In the genomic region with DNA sequence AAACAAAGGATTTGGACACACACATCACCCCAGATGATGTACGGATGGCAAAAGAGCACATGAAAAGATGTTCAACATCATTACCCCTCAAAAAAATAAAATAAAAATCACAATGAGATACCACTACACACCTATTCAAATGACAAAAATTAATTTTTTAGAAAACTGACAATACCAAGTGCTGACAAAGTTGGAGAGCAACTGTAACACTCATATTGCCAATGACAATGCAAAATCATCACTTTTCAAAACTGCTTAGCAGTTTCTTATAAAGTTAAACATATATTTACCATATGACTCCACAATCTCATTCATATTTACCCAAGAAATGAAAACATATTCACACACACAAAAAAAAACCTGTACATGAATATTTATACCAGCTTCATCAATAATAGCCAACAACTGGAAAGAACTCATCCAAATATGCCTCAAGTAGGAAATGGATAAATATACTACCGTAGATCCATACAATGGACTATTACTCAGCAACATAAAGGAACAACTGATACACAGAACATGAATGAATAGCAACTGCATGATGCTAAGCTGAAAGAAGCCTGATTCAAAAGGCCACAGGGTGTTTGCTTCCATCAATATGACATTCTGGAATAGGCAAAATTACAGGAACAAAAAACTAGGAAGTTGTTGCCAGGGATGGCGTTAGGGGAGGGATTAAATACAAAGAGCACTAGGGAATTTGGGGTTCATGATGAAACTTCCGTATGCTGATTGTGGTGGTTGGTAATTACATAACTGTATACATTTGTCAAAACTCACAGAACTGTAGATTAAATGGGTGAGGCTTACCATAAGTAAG, we compare ENCODE assay signal across 9 cellular contexts. TPM values are rescaled to one million over a fixed set of nuclear protein-coding genes. Genes with fewer than 3 reads are reported as not detected.
DNase-seq lines count a peak whose midpoint lies in the region; ATAC-seq and FAIRE-seq lines count a peak whose summit lies in the region.
"Had no signal": no experiment of that assay in that cellular context is flagged by ENCODE, and none has a peak within 500 bp of the region (broad histone marks: within the 10 kb centered on the region; RNA-seq: fewer than 3 reads in every experiment).

No MANE protein-coding gene starts in this region.

- H3K36me3 Mint-ChIP-seq in CD4-positive, alpha-beta memory T cell = peaks cover 0 to 22% of the 10 kb centered on the region in 2 donors
- peaks cover 3% of the 10 kb centered on the region for H3K36me3 Mint-ChIP-seq in activated T-helper 1 cell treated with anti-CD3 and anti-CD28 coated beads, Interleukin-12 subunit alpha, Interleukin-12 subunit beta, Interleukin-2, Interleukin-4 antibody, amounts not matched to agents 30 ng/mL and 10 ng/mL and 1 ng/mL, durations not matched to agents 14 hours and 24 hours and 36 hours (ENCODE audit: low read depth)

- no peaks in the 10 kb centered on the region for H3K36me3 ChIP-seq in CD4-positive, alpha-beta memory T cell (ENCODE audit: insufficient read depth, low read length)
- H3K36me3 ChIP-seq in HUES6 (ENCODE audit: control insufficient read depth, insufficient read depth, low read length) = no peaks in the 10 kb centered on the region
- no peaks in the 10 kb centered on the region for H3K36me3 ChIP-seq in muscle layer of duodenum (ENCODE audit: control insufficient read depth in 1 of 2, insufficient read depth in 2 of 2, low read length in 2 of 2)

- no peak for ATAC-seq in GM21576 (IDR thresholded peaks at IDR 0.05; ENCODE audit: unreplicated experiment)

- CTCF ChIA-PET in CD4-positive, alpha-beta memory T cell (lab: Charles Lee; ENCODE audit: partially characterized antibody) = no interaction called here

- POLR2A ChIA-PET in CD4-positive, alpha-beta memory T cell (lab: Charles Lee; ENCODE audit: partially characterized antibody) = interaction anchor here (1.3 to 2.8 kb wide), 6 partner anchors 8 to 1327 kb away, joined by 3 to 22 read pairs (median 8); partner anchors contain the start of genes FAM98B and SRP14

- peak overlapping the region; percentile 63 to 97 (median 90) for H3K27ac Mint-ChIP-seq in CD4-positive, alpha-beta memory T cell
- H3K27ac Mint-ChIP-seq in activated T-helper 1 cell treated with anti-CD3 and anti-CD28 coated beads, Interleukin-12 subunit alpha, Interleukin-12 subunit beta, Interleukin-2, Interleukin-4 antibody, amounts not matched to agents 30 ng/mL and 10 ng/mL and 1 ng/mL, durations not matched to agents 14 hours and 24 hours and 36 hours = no peak overlapping the region

- H3K27me3 ChIP-seq in CD4-positive, alpha-beta memory T cell (ENCODE audit: insufficient read depth, low read length) = no peaks in the 10 kb centered on the region
- no peaks in the 10 kb centered on the region for H3K27me3 ChIP-seq in HUES6 (ENCODE audit: control insufficient read depth, insufficient read depth, low read length)
- H3K27me3 ChIP-seq in muscle layer of duodenum (ENCODE audit: low read depth, low read length) = no peaks in the 10 kb centered on the region

- H3K9ac ChIP-seq in HUES6 (ENCODE audit: low read length) = no peak overlapping the region

- H3K27ac ChIP-seq in CD4-positive, alpha-beta memory T cell (ENCODE audit: low read depth, low read length) = peak overlapping the region; percentile 60
- no peak overlapping the region for H3K27ac ChIP-seq in HUES6 (ENCODE audit: low read depth, low read length)
- peak overlapping the region; percentile 25 for H3K27ac ChIP-seq in muscle layer of duodenum (ENCODE audit: low read length)

- peaks cover 33% of the 10 kb centered on the region for H3K4me1 ChIP-seq in CD4-positive, alpha-beta memory T cell (ENCODE audit: insufficient read depth, low read length)
- peaks cover 23% of the 10 kb centered on the region for H3K4me1 ChIP-seq in HUES6 (ENCODE audit: control insufficient read depth, insufficient read depth, low read length)
- H3K4me1 ChIP-seq in muscle layer of duodenum (ENCODE audit: control insufficient read depth in 1 of 2, insufficient read depth in 2 of 2, low read length in 2 of 2) = peaks cover 9 to 24% of the 10 kb centered on the region in 2 donors

- H3K4me3 Mint-ChIP-seq in CD4-positive, alpha-beta memory T cell = peak overlapping the region in 7 of 8 donors; percentile 37 to 97 (median 71)
- peak overlapping the region; percentile 56 for H3K4me3 Mint-ChIP-seq in activated T-helper 1 cell treated with anti-CD3 and anti-CD28 coated beads, Interleukin-12 subunit alpha, Interleukin-12 subunit beta, Interleukin-2, Interleukin-4 antibody, amounts not matched to agents 30 ng/mL and 10 ng/mL and 1 ng/mL, durations not matched to agents 14 hours and 24 hours and 36 hours

- FAIRE-seq in frontal cortex (lab: Jason Lieb, UNC) = no peak
- FAIRE-seq: G401.6 had no signal

- peak overlapping the region in 1 of 2 donors; percentile 97 for H3K4me3 ChIP-seq in CD4-positive, alpha-beta memory T cell (ENCODE audit: low read length in 2 of 2)
- H3K4me3 ChIP-seq in HUES6 (ENCODE audit: low read depth, low read length) = peak overlapping the region; percentile 86; the same call in 1 of the 2 replicates
- no peak overlapping the region for H3K4me3 ChIP-seq in muscle layer of duodenum (ENCODE audit: low read depth in 1 of 2, low read length in 2 of 2)

- no peaks in the 10 kb centered on the region for H3K9me3 Mint-ChIP-seq in CD4-positive, alpha-beta memory T cell
- H3K9me3 Mint-ChIP-seq in activated T-helper 1 cell treated with anti-CD3 and anti-CD28 coated beads, Interleukin-12 subunit alpha, Interleukin-12 subunit beta, Interleukin-2, Interleukin-4 antibody, amounts not matched to agents 30 ng/mL and 10 ng/mL and 1 ng/mL, durations not matched to agents 14 hours and 24 hours and 36 hours = no peaks in the 10 kb centered on the region

- DNase-seq in CD4-positive, alpha-beta memory T cell = no peak
- no peak for DNase-seq in activated T-helper 1 cell treated with anti-CD3 and anti-CD28 coated beads, Interleukin-12 subunit alpha, Interleukin-12 subunit beta, Interleukin-2, Interleukin-4 antibody, amounts not matched to agents 30 ng/mL and 10 ng/mL and 1 ng/mL, durations not matched to agents 14 hours and 24 hours and 36 hours (ENCODE audit: low spot score)
- DNase-seq in NCI-H524 (lab: John Stamatoyannopoulos, UW) (no peak), middle frontal gyrus (ENCODE audit: extremely low spot score, low spot score) (no peak), frontal cortex (ENCODE audit: low spot score in 2 of 2) (no peak)

- no peaks in the 10 kb centered on the region for H3K27me3 Mint-ChIP-seq in CD4-positive, alpha-beta memory T cell
- H3K27me3 Mint-ChIP-seq in activated T-helper 1 cell treated with anti-CD3 and anti-CD28 coated beads, Interleukin-12 subunit alpha, Interleukin-12 subunit beta, Interleukin-2, Interleukin-4 antibody, amounts not matched to agents 30 ng/mL and 10 ng/mL and 1 ng/mL, durations not matched to agents 14 hours and 24 hours and 36 hours (ENCODE audit: insufficient read depth) = peaks cover 7% of the 10 kb centered on the region

- intact Hi-C loops in CD4-positive, alpha-beta memory T cell (cut with micrococcal nuclease) = loop anchor here (5.0 to 10.0 kb wide), 2 partner anchors 151 to 1327 kb away; partner anchors contain the start of genes EIF2AK4 and FAM98B
- intact Hi-C loops in activated T-helper 1 cell treated with anti-CD3 and anti-CD28 coated beads, Interleukin-12 subunit alpha, Interleukin-12 subunit beta, Interleukin-2, Interleukin-4 antibody, amounts not matched to agents 30 ng/mL and 10 ng/mL and 1 ng/mL, durations not matched to agents 14 hours and 24 hours and 36 hours (cut with micrococcal nuclease) = loop anchor here (5.0 to 10.0 kb wide), 4 partner anchors 154 to 1227 kb away; partner anchors contain the start of genes CCDC32, IVD and RPUSD2

- H3K9me3 ChIP-seq in CD4-positive, alpha-beta memory T cell (ENCODE audit: control insufficient read depth in 1 of 2, low read length in 2 of 2) = no peaks in the 10 kb centered on the region
- H3K9me3 ChIP-seq in HUES6 (ENCODE audit: control insufficient read depth, insufficient read depth, low read depth, low read length) (no peaks in the 10 kb centered on the region), muscle layer of duodenum (ENCODE audit: control insufficient read depth in 1 of 2, low read length in 2 of 2) (no peaks in the 10 kb centered on the region)

- H3K4me1 Mint-ChIP-seq in CD4-positive, alpha-beta memory T cell = peaks cover 25 to 51% (median 40%) of the 10 kb centered on the region in 4 donors
- peaks cover 37% of the 10 kb centered on the region for H3K4me1 Mint-ChIP-seq in activated T-helper 1 cell treated with anti-CD3 and anti-CD28 coated beads, Interleukin-12 subunit alpha, Interleukin-12 subunit beta, Interleukin-2, Interleukin-4 antibody, amounts not matched to agents 30 ng/mL and 10 ng/mL and 1 ng/mL, durations not matched to agents 14 hours and 24 hours and 36 hours (ENCODE audit: low read depth)

RNA-seq across cellular contexts. Expression of gene FSIP1, which starts 1.3 kb away (rescaled TPM):
- total RNA-seq in CD4-positive, alpha-beta memory T cell = 1 to 10 TPM in 1 of 2 experiments, under 1 TPM in 1; 0.47 to 1.1 TPM
- polyA plus RNA-seq in CD4-positive, alpha-beta memory T cell = 1 to 10 TPM; 1.1 to 1.6 TPM
- total RNA-seq in activated T-helper 1 cell treated with anti-CD3 and anti-CD28 coated beads, Interleukin-12 subunit alpha, Interleukin-12 subunit beta, Interleukin-2, Interleukin-4 antibody, amounts not matched to agents 30 ng/mL and 10 ng/mL and 1 ng/mL, durations not matched to agents 14 hours and 24 hours and 36 hours = 0.26 and 0.34 TPM in 2 replicates
- total RNA-seq in frontal cortex = 17.5 TPM
